In genomic region chr2:102806250-102806837, GRCh38 we compare ENCODE assay signal across 8 cellular contexts. TPM values are rescaled to one million over a fixed set of nuclear protein-coding genes. Genes with fewer than 3 reads are reported as not detected.
DNase-seq lines count a peak whose midpoint lies in the region; ATAC-seq and TF ChIP-seq lines count a peak whose summit lies in the region.

No MANE protein-coding gene starts in this region.

- no peak overlapping the region for H3K9ac ChIP-seq in IMR-90 (ENCODE audit: low read depth, low read length)

- H2BK20ac ChIP-seq in IMR-90 (ENCODE audit: low read depth, low read length) = no peak overlapping the region

- no peak overlapping the region for H3K14ac ChIP-seq in IMR-90 (replicated peaks; ENCODE audit: low read depth, low read length)

- no peak overlapping the region for H3K4me3 ChIP-seq in IMR-90 (ENCODE audit: insufficient read depth, low read depth, low read length)
- no peak overlapping the region for H3K4me3 ChIP-seq in right cardiac atrium (ENCODE audit: low read length)
- no peak overlapping the region for H3K4me3 ChIP-seq in sigmoid colon

- H3K27me3 ChIP-seq in IMR-90 (ENCODE audit: control insufficient read depth, insufficient read depth, low read length) (no peaks in the 10 kb centered on the region), right cardiac atrium (ENCODE audit: control insufficient read depth, insufficient read depth) (no peaks in the 10 kb centered on the region), sigmoid colon (no peaks in the 10 kb centered on the region)

- no peak overlapping the region for H4K5ac ChIP-seq in IMR-90 (ENCODE audit: low read depth, low read length)

- TF ChIP-seq CTCF in IMR-90 (conservative IDR thresholded peaks at IDR 0.05; ENCODE audit: low read depth, low read length) = peak; percentile 81
- TF ChIP-seq CTCF in sigmoid colon (IDR thresholded peaks at IDR 0.05) = peak; percentile 65 to 81 (median 73)

- DNase-seq in EH (ENCODE audit: low read depth) = peak; percentile 59
- peak; percentile 65 for DNase-seq in IMR-90
- DNase-seq in RKO (ENCODE audit: low spot score) = peak; percentile 65
- DNase-seq in amygdala (lab: John Stamatoyannopoulos, UW) = peak in 40 of 56 donors; percentile 2 to 79 (median 23)
- DNase-seq in right cardiac atrium = peak; percentile 55 to 83 (median 76)
- peak; percentile 84 for DNase-seq in sigmoid colon

- H2BK120ac ChIP-seq in IMR-90 (ENCODE audit: low read depth, low read length) = no peak overlapping the region

- peak; percentile 90 for ATAC-seq in GM21526 (IDR thresholded peaks at IDR 0.05; ENCODE audit: low FRiP score, unreplicated experiment)
- peak; percentile 99 for ATAC-seq in IMR-90 (ENCODE audit: low read depth)
- peak; percentile 67 to 74 for ATAC-seq in right cardiac atrium
- no peak for ATAC-seq in HG03135 (IDR thresholded peaks at IDR 0.05; ENCODE audit: unreplicated experiment)

- H2BK5ac ChIP-seq in IMR-90 (ENCODE audit: low read depth, low read length, poor library complexity, severe bottlenecking) = no peak overlapping the region

- no peak overlapping the region for H3K27ac ChIP-seq in IMR-90 (ENCODE audit: insufficient read depth, low read length)
- no peak overlapping the region for H3K27ac ChIP-seq in right cardiac atrium (ENCODE audit: low read length)
- no peak overlapping the region for H3K27ac ChIP-seq in sigmoid colon

- POLR2A ChIA-PET in IMR-90 (lab: Charles Lee; ENCODE audit: unreplicated experiment) = no interaction called here

- peaks cover 9% of the 10 kb centered on the region for H3K9me3 ChIP-seq in IMR-90 (ENCODE audit: control insufficient read depth, insufficient read depth, low read length)
- H3K9me3 ChIP-seq in right cardiac atrium (ENCODE audit: control insufficient read depth, low read length) = peaks cover 2% of the 10 kb centered on the region
- H3K9me3 ChIP-seq in sigmoid colon = peaks cover 0 to 14% (median 0%) of the 10 kb centered on the region in 4 donors

- intact Hi-C loops in IMR-90 (cut with micrococcal nuclease) = loop anchor here (1.0 to 5.0 kb wide), 2 partner anchors 53 to 334 kb away; partner anchors contain the start of gene SLC9A4
- intact Hi-C loops in right cardiac atrium (cut with DNase I) = loop anchor here (2.0 to 10.0 kb wide), 4 partner anchors 44 to 54 kb away; partner anchors contain the start of gene TMEM182 (in 1 of the 4)
- intact Hi-C loops in sigmoid colon (cut with DNase I) = loop anchor here (1.0 kb wide), 1 partner anchor 53 kb away; no protein-coding TSS in a partner anchor

- H2AK5ac ChIP-seq in IMR-90 (ENCODE audit: low read depth, low read length) = no peak overlapping the region

- peak; percentile 66 for TF ChIP-seq RAD21 in IMR-90 (IDR thresholded peaks at IDR 0.05; ENCODE audit: low read length)

- H3K56ac ChIP-seq in IMR-90 (ENCODE audit: extremely low read depth, insufficient read depth, low read length) = no peak overlapping the region

- 50% methylated on average over 2 of the region's 9 CpGs; no CpG with 5 or more reads in 1 of the 2 experiments for WGBS in IMR-90 (ENCODE audit: extremely low coverage in 2 of 2, insufficient read length in 1 of 2), 2 experiments
- WGBS in right cardiac atrium = 31% methylated on average over 9 of the region's 9 CpGs
- WGBS in sigmoid colon, 2 donors = 55 to 59% methylated on average over 9 of the region's 9 CpGs

- CTCF ChIA-PET in IMR-90 (lab: Yijun Ruan, JAX) = interaction anchor here (0.6 to 2.1 kb wide), 11 partner anchors 9 to 69 kb away, joined by 3 to 22 read pairs (median 4); a partner anchor contains a TSS

- H3K18ac ChIP-seq in IMR-90 (ENCODE audit: low read depth, low read length) = no peak overlapping the region

- H4K20me1 ChIP-seq in IMR-90 (ENCODE audit: insufficient read depth, low read length) = no peaks in the 10 kb centered on the region

- no peak overlapping the region for H3K23ac ChIP-seq in IMR-90 (ENCODE audit: low read depth, low read length)

- H3K4me1 ChIP-seq in IMR-90 (ENCODE audit: control insufficient read depth, insufficient read depth, low read length) (no peaks in the 10 kb centered on the region), right cardiac atrium (ENCODE audit: control insufficient read depth, insufficient read depth, low read length) (peaks cover 7% of the 10 kb centered on the region), sigmoid colon (peaks cover 0 to 3% (median 0%) of the 10 kb centered on the region in 4 donors)

- H3K79me1 ChIP-seq in IMR-90 (ENCODE audit: low read depth in 1 of 2, low read length in 2 of 2) = no peaks in the 10 kb centered on the region

- no TSS peak for BruUV-seq in IMR-90 (replicated peaks; lab: Mats Ljungman, UMichigan)

- no peak overlapping the region for H3K4me2 ChIP-seq in IMR-90 (ENCODE audit: low read depth, low read length)

- H4K8ac ChIP-seq in IMR-90 (ENCODE audit: low read depth in 2 of 2, low read length in 2 of 2) = no peak overlapping the region

- dilution Hi-C loops in IMR-90 (cut with HindIII; ENCODE audit: low sequenced_read_pairs, unreplicated experiment) = no loop called here

- TF ChIP-seq POLR2A in IMR-90 (IDR thresholded peaks at IDR 0.05; ENCODE audit: low read depth, low read length) (no peak), sigmoid colon (IDR thresholded peaks at IDR 0.05) (no peak)

- H2AFZ ChIP-seq in IMR-90 (replicated peaks; ENCODE audit: low read length, poor library complexity) = peak overlapping the region; percentile 35

- no peak overlapping the region for H4K91ac ChIP-seq in IMR-90 (ENCODE audit: insufficient read depth, low read depth, low read length)

- H3K9me1 ChIP-seq in IMR-90 (ENCODE audit: insufficient read depth, low read length) = no peaks in the 10 kb centered on the region

- H2AK9ac ChIP-seq in IMR-90 (replicated peaks; ENCODE audit: low read depth, low read length, poor library complexity) = no peak overlapping the region

- in situ Hi-C loops in IMR-90 (cut with MboI; ENCODE audit: low sequenced_read_pairs) = no loop called here

- TF ChIP-seq EP300 in sigmoid colon (IDR thresholded peaks at IDR 0.05) = no peak

- H3K36me3 ChIP-seq in IMR-90 (ENCODE audit: control insufficient read depth, insufficient read depth, low read length) = no peaks in the 10 kb centered on the region
- H3K36me3 ChIP-seq in sigmoid colon = no peaks in the 10 kb centered on the region

- H3K4ac ChIP-seq in IMR-90 (ENCODE audit: low read depth, low read length) = no peak overlapping the region

- H2BK15ac ChIP-seq in IMR-90 (ENCODE audit: low read depth, low read length) = no peak overlapping the region

TF ChIP-seq in IMR-90, 13 proteins besides CTCF, POLR2A, EP300 and RAD21:
- TF ChIP-seq SMC3 (IDR thresholded peaks at IDR 0.05; ENCODE audit: low read depth, low read length) (peak; percentile 42), RFX5 (IDR thresholded peaks at IDR 0.05; ENCODE audit: low read depth, low read length) (no peak)

RNA-seq across cellular contexts. Expression of gene TMEM182, which starts 44.5 kb away (rescaled TPM):
- 1.3 and 1.4 TPM in 2 replicates for total RNA-seq in IMR-90 (2012; rRNA removed)
- polyA plus RNA-seq in IMR-90 (2012; rRNA removed) = 0.89 and 1.4 TPM in 2 replicates
- 0.39 and 0.76 TPM in 2 replicates for polyA plus RNA-seq in IMR-90 (2012; cell fraction: cytosol; rRNA removed)
- polyA plus RNA-seq in IMR-90 (2012; cell fraction: nucleus; rRNA removed; ENCODE audit: low replicate concordance) = 0.14 and 1.2 TPM in 2 replicates
- total RNA-seq in right cardiac atrium = 100 to 1,000 TPM; 106 to 206 (median 182) TPM
- polyA plus RNA-seq in right cardiac atrium = 92.7 TPM
- total RNA-seq in sigmoid colon = 1 to 10 TPM in 1 of 4 donors, under 1 TPM in 2, not detected in 1; 0.36 to 2.3 (median 0.55) TPM
- 1 to 10 TPM; 1.6 to 2.5 (median 1.8) TPM for polyA plus RNA-seq in sigmoid colon

Comparison
In these comparisons a context has a peak if more than half of its experiments do, and no peak if none do; other contexts are left out.
1. DNase-seq: peak in every context shown above with its lines; median percentile 84 in sigmoid colon; 76 in right cardiac atrium; 65 in IMR-90; 65 in RKO; 59 in EH; 23 in amygdala.
2. RNA of gene TMEM182, which starts 44.5 kb away (total RNA-seq): 106 to 206 TPM in right cardiac atrium; 1.3 to 1.4 TPM in IMR-90 and 0.36 to 2.3 TPM in sigmoid colon; every median in the first group is over 10 times any median in the second.